ENCODE assay signal across 9 cellular contexts in the genomic region with DNA sequence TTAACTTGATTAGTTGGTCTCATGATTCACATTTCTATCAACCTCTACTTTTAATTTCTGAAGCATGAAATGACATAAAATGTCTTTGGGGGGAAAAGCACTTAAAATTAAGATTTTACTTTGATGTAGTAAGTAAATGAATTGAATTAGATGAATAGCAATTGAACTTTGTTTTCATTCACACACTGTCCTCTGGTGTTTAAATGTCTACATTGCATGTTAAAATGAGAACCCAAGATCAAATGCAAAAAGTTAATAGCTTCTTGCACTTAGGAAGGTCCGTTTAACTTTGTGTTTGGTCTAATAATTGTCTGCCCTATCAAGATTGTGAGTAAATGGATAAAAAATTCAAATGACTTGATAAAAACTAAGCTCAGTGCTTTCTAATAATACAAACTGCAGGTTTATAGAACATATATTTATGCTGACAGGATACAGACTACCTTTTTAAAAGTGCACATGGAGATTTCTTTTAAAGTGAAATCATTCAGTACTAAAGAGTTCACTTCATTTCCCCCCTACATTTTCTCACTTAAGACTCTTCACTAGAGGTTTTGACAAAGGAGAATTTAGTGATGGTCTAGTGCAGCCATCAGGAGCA.
A peak's percentile ranks its signal among the peaks of the same experiment; 100 is the strongest.
DNase-seq lines count a peak whose midpoint lies in the region; ATAC-seq, FAIRE-seq and TF ChIP-seq lines count a peak whose summit lies in the region.
"Had no signal": no experiment of that assay in that cellular context is flagged by ENCODE, and none has a peak within 500 bp of the region (broad histone marks: within the 10 kb centered on the region; RNA-seq: fewer than 3 reads in every experiment).

No MANE protein-coding gene starts in this region.

- H3K9me3 ChIP-seq in A549 (no peaks in the 10 kb centered on the region), smooth muscle cell (replicated peaks; ENCODE audit: low read depth) (no peaks in the 10 kb centered on the region)

- no peaks in the 10 kb centered on the region for H3K79me2 ChIP-seq in smooth muscle cell (ENCODE audit: low read depth)

- H3K27me3 ChIP-seq in GM06990 (replicated peaks; ENCODE audit: control insufficient read depth, insufficient read depth, low read length) (no peaks in the 10 kb centered on the region; the same call in 1 of the 2 replicates), smooth muscle cell (ENCODE audit: low read depth) (no peaks in the 10 kb centered on the region)

- H3K27ac ChIP-seq in A549 = peak overlapping the region; percentile 28 to 31; a peak in 4 of 6 replicates
- H3K27ac ChIP-seq in smooth muscle cell (ENCODE audit: low read depth) = no peak overlapping the region

- 9% methylated on average over 1 of the region's 1 CpG for WGBS in A549 (ENCODE audit: missing lambda C conversion rate)
- 63% methylated on average over 1 of the region's 1 CpG for WGBS in smooth muscle cell (ENCODE audit: low lambda C conversion rate)

- CTCF ChIA-PET in A549 (lab: Yijun Ruan, JAX) = interaction anchor here (0.7 to 5.7 kb wide), 29 partner anchors 8 to 472 kb away, joined by 3 to 73 read pairs (median 4); no protein-coding TSS in a partner anchor

- TF ChIP-seq CTCF in A549 (IDR thresholded peaks at IDR 0.05) (peak; percentile 94), GM06990 (IDR thresholded peaks at IDR 0.05; ENCODE audit: insufficient read depth, low read length, poor library complexity, severe bottlenecking) (peak; percentile 58), smooth muscle cell (IDR thresholded peaks at IDR 0.05; ENCODE audit: borderline replicate concordance, insufficient read depth, poor library complexity, severe bottlenecking) (peak; percentile 72)

- no peak overlapping the region for H2AFZ ChIP-seq in smooth muscle cell (ENCODE audit: low read depth)

- H3K36me3 ChIP-seq in GM06990 (ENCODE audit: control insufficient read depth, insufficient read depth, low read length) = no peaks in the 10 kb centered on the region
- no peaks in the 10 kb centered on the region for H3K36me3 ChIP-seq in smooth muscle cell (ENCODE audit: low read depth)

- peak in 1 of 2 experiments; percentile 58; a peak in 2 of 6 replicates for ATAC-seq in A549

- peak; percentile 91 to 95 for TF ChIP-seq RAD21 in A549 (conservative IDR thresholded peaks at IDR 0.05 in 1 of 2, IDR thresholded peaks at IDR 0.05 in 1 of 2)

- POLR2A ChIA-PET in A549 (lab: Yijun Ruan, JAX) = no interaction called here

- DNase-seq in A549 (ENCODE audit: low read depth in 1 of 2, low spot score in 1 of 2) = peak; percentile 41 to 51
- DNase-seq in GM06990 (ENCODE audit: extremely low read depth, insufficient read length) = no peak
- DNase-seq in OCI-M1 (lab: John Stamatoyannopoulos, UW) = peak; percentile 63
- peak; percentile 74 for DNase-seq in fibroblast of peridontal ligament (ENCODE audit: extremely low read depth)
- no peak for DNase-seq in smooth muscle cell (lab: John Stamatoyannopoulos, UW; ENCODE audit: unreplicated experiment)
- DNase-seq in ureter (ENCODE audit: low spot score) = no peak
- DNase-seq in HuH-7 (ENCODE audit: low spot score) = no peak
- no peak for DNase-seq in stimulated activated CD4-positive, alpha-beta T cell treated with anti-CD3 and anti-CD28 coated beads, Interleukin-4, amount 100 ng/mL, for 24 hours

- H3K4me2 ChIP-seq in A549 = peak overlapping the region; percentile 7; the same call in 1 of the 3 replicates
- no peak overlapping the region for H3K4me2 ChIP-seq in smooth muscle cell

- H3F3A ChIP-seq in smooth muscle cell (ENCODE audit: low read depth) = no peaks in the 10 kb centered on the region

- H3K4me3 ChIP-seq in A549 (no peak overlapping the region), GM06990 (replicated peaks; ENCODE audit: low read depth, low read length) (no peak overlapping the region), smooth muscle cell (no peak overlapping the region)

- no peak for TF ChIP-seq EP300 in A549 (IDR thresholded peaks at IDR 0.05)

- no peak for FAIRE-seq in A549 (lab: Jason Lieb, UNC)
- FAIRE-seq: H1 had no signal

- no peak overlapping the region for H3K9ac ChIP-seq in smooth muscle cell (ENCODE audit: low read depth)

- no peaks in the 10 kb centered on the region for H4K20me1 ChIP-seq in smooth muscle cell (ENCODE audit: low read depth)

- no peak for TF ChIP-seq POLR2A in A549 (IDR thresholded peaks at IDR 0.05; ENCODE audit: low read length)

- peaks cover 24% of the 10 kb centered on the region; the same call in 2 of the 3 replicates for H3K4me1 ChIP-seq in A549
- H3K4me1 ChIP-seq in smooth muscle cell (ENCODE audit: low read depth) = no peaks in the 10 kb centered on the region

TF ChIP-seq in A549, 52 proteins besides CTCF, POLR2A, EP300 and RAD21:
- TF ChIP-seq SREBF2 (IDR thresholded peaks at IDR 0.05) = no peak
- no peak for TF ChIP-seq GATA3 (IDR thresholded peaks at IDR 0.05; ENCODE audit: borderline replicate concordance)
- peak; percentile 96 for TF ChIP-seq SMC3 (IDR thresholded peaks at IDR 0.05)
- TF ChIP-seq BHLHE40 (IDR thresholded peaks at IDR 0.05; ENCODE audit: low read depth, low read length) = no peak
- TF ChIP-seq KDM1A (IDR thresholded peaks at IDR 0.05; ENCODE audit: low read depth) = no peak
- no peak for TF ChIP-seq EHF (CRISPR knock-in tag; IDR thresholded peaks at IDR 0.05)
- no peak for TF ChIP-seq CEBPB (IDR thresholded peaks at IDR 0.05)
- no peak for TF ChIP-seq JUNB (IDR thresholded peaks at IDR 0.05)
TF ChIP-seq in A549: peak in this region for 1.

Comparison
In these comparisons a context has a peak if more than half of its experiments do, and no peak if none do; other contexts are left out.
1. DNase-seq: peak in A549 (2 of 2), OCI-M1 (single experiment) and fibroblast of peridontal ligament (single experiment); none in GM06990 (single experiment), smooth muscle cell (single experiment), ureter (single experiment), HuH-7 (single experiment) and stimulated activated CD4-positive, alpha-beta T cell treated with anti-CD3 and anti-CD28 coated beads, Interleukin-4, amount 100 ng/mL, for 24 hours (single experiment).
2. Peak in every context shown above with its lines, with median percentiles within 50 percentile points of each other: CTCF ChIP-seq.